Comparison of ENCODE assay signal across 9 cellular contexts in the genomic region with DNA sequence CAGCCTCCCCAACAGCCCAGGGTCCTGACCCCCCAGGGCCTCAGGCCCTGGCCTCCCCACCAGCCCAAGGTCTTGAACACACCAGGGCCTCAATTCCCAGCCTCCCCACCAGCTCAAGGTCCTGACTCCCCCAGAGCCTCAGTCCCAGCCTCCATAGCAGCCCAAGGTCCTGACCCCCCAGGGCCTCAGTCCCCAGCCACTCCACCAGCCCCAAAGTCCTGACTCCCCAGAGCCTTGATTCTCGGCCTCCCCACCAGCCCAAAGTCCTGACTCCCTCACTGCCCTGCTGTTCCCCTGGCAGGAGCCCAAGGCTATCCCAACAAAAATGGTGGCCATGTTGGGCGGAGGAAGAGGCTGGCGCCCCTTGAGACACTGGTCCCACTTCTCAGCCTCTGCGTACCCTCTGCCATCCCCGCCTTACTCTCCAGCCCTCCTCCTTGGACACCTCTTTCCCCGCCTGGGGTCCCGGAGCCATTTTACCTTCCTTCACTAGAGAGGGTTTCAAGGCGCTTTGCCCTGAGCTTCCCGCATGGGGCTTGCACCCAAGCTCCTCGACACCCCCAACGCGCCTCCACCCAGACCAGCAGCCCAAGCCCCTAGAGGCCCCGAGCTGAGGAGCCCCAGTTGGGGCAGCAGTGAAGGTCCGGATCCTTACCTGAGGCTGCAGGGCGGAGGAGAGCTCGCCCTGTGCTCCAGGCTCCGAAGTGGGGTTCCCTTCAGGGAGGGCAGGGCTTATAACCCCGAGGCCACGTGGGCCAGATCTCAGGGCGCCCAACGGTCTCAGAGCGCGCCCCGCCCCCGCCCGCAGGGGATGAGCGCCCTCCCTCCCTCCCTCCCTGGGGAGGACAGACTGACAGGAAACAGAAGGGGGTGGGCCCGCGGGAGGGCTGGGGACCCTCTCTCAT. TPM values are rescaled to one million over a fixed set of nuclear protein-coding genes. Genes with fewer than 3 reads are reported as not detected.
DNase-seq lines count a peak whose midpoint lies in the region; ATAC-seq and TF ChIP-seq lines count a peak whose summit lies in the region.
"Had no signal": no experiment of that assay in that cellular context is flagged by ENCODE, and none has a peak within 500 bp of the region (broad histone marks: within the 10 kb centered on the region; RNA-seq: fewer than 3 reads in every experiment).

No MANE protein-coding gene starts in this region.

- peaks cover 0 to 5% (median 0%) of the 10 kb centered on the region in 8 donors for H3K9me3 Mint-ChIP-seq in CD4-positive, alpha-beta memory T cell
- no peaks in the 10 kb centered on the region for H3K9me3 Mint-ChIP-seq in effector memory CD8-positive, alpha-beta T cell
- H3K9me3 Mint-ChIP-seq: brain had no signal

- ATAC-seq in HG03354 (IDR thresholded peaks at IDR 0.05; ENCODE audit: poor library complexity, severe bottlenecking, unreplicated experiment) (peak; percentile 23), gastrocnemius medialis (no peak), foreskin keratinocyte (no peak)
- ATAC-seq in effector memory CD8-positive, alpha-beta T cell (replicated peaks), result peak; percentile 35

- CTCF ChIA-PET in CD4-positive, alpha-beta memory T cell (lab: Charles Lee; ENCODE audit: partially characterized antibody), result interaction anchor here (1.4 to 9.1 kb wide), 5 partner anchors 12 to 156 kb away, joined by 3 to 164 read pairs (median 9); partner anchors contain the start of genes HSF5, RNF43 and SUPT4H1

- peak overlapping the region; percentile 97 for H3K27ac ChIP-seq in CD4-positive, alpha-beta memory T cell (ENCODE audit: low read depth, low read length)
- H3K27ac ChIP-seq in gastrocnemius medialis (peak overlapping the region in 3 of 4 donors; percentile 10 to 42 (median 18)), foreskin keratinocyte (no peak overlapping the region)

- peak overlapping the region; percentile 94 to 99 (median 97) for H3K27ac Mint-ChIP-seq in CD4-positive, alpha-beta memory T cell
- peak overlapping the region; percentile 95 to 98 for H3K27ac Mint-ChIP-seq in effector memory CD8-positive, alpha-beta T cell

- no peaks in the 10 kb centered on the region for H3K9me3 ChIP-seq in CD4-positive, alpha-beta memory T cell (ENCODE audit: control insufficient read depth in 1 of 2, low read length in 2 of 2)
- H3K9me3 ChIP-seq in gastrocnemius medialis, result no peaks in the 10 kb centered on the region
- no peaks in the 10 kb centered on the region for H3K9me3 ChIP-seq in BE2C

- peaks cover 21% of the 10 kb centered on the region for H3K36me3 ChIP-seq in CD4-positive, alpha-beta memory T cell (ENCODE audit: insufficient read depth, low read length)
- H3K36me3 ChIP-seq in gastrocnemius medialis (no peaks in the 10 kb centered on the region), BE2C (no peaks in the 10 kb centered on the region)

- H3K36me3 Mint-ChIP-seq in CD4-positive, alpha-beta memory T cell, result peaks cover 24 to 38% of the 10 kb centered on the region in 2 donors
- peaks cover 86% of the 10 kb centered on the region for H3K36me3 Mint-ChIP-seq in effector memory CD8-positive, alpha-beta T cell (ENCODE audit: insufficient read depth)
- H3K36me3 Mint-ChIP-seq: brain had no signal

- H3K4me1 Mint-ChIP-seq in CD4-positive, alpha-beta memory T cell, result peaks cover 35 to 88% (median 52%) of the 10 kb centered on the region in 4 donors
- peaks cover 77 to 81% of the 10 kb centered on the region in 2 donors for H3K4me1 Mint-ChIP-seq in effector memory CD8-positive, alpha-beta T cell (ENCODE audit: low read depth in 2 of 2)

- DNase-seq in CD4-positive, alpha-beta memory T cell, result peak; percentile 82 to 88 (median 85)
- DNase-seq in activated CD4-positive, alpha-beta T cell treated with anti-CD3 and anti-CD28 coated beads for 4 hours, result peak; percentile 93 to 96
- peak; percentile 77 to 81 (median 78) for DNase-seq in effector memory CD8-positive, alpha-beta T cell
- DNase-seq in gastrocnemius medialis, result peak in 1 of 2 donors; percentile 46
- no peak for DNase-seq in EL
- DNase-seq in BE2C, result no peak
- no peak for DNase-seq in foreskin keratinocyte

- POLR2A ChIA-PET in CD4-positive, alpha-beta memory T cell (lab: Charles Lee; ENCODE audit: partially characterized antibody), result interaction anchor here (0.9 to 34.1 kb wide), 23 partner anchors 4 to 823 kb away, joined by 3 to 3924 read pairs (median 4); partner anchors contain the start of genes HSF5, MRPS23, MTMR4 and PRR11

- H3K4me1 ChIP-seq in CD4-positive, alpha-beta memory T cell (ENCODE audit: insufficient read depth, low read length), result peaks cover 67% of the 10 kb centered on the region
- H3K4me1 ChIP-seq in gastrocnemius medialis (peaks cover 7% of the 10 kb centered on the region in 2 donors), BE2C (peaks cover 23% of the 10 kb centered on the region), foreskin keratinocyte (no peaks in the 10 kb centered on the region)

- intact Hi-C loops in CD4-positive, alpha-beta memory T cell (cut with micrococcal nuclease), result loop anchor here (5.0 to 10.0 kb wide), 3 partner anchors 327 to 1500 kb away; partner anchors contain the start of genes C17orf67, DGKE, MSI2 and SRSF1
- intact Hi-C loops in gastrocnemius medialis (cut with DNase I; ENCODE audit: low total_unique reads), result no loop called here

- no peaks in the 10 kb centered on the region for H3K27me3 ChIP-seq in CD4-positive, alpha-beta memory T cell (ENCODE audit: insufficient read depth, low read length)
- H3K27me3 ChIP-seq in gastrocnemius medialis (peaks cover 3 to 17% (median 7%) of the 10 kb centered on the region in 3 donors), BE2C (no peaks in the 10 kb centered on the region), foreskin keratinocyte (peaks cover 9% of the 10 kb centered on the region)

- H3K4me3 Mint-ChIP-seq in CD4-positive, alpha-beta memory T cell, result peak overlapping the region; percentile 88 to 99 (median 98)
- H3K4me3 Mint-ChIP-seq in effector memory CD8-positive, alpha-beta T cell, result peak overlapping the region; percentile 90 to 100
- H3K4me3 Mint-ChIP-seq: brain had no signal

- in situ Hi-C loops in gastrocnemius medialis (cut with MboI; ENCODE audit: low sequenced_read_pairs in 4 of 4), result no loop called here

- peak overlapping the region; percentile 99 for H3K4me3 ChIP-seq in CD4-positive, alpha-beta memory T cell (ENCODE audit: low read length in 2 of 2)
- peak overlapping the region in 2 of 4 donors; percentile 17 to 43 for H3K4me3 ChIP-seq in gastrocnemius medialis
- H3K4me3 ChIP-seq in BE2C (ENCODE audit: low read depth, low read length), result no peak overlapping the region

- peak in 1 of 2 donors; percentile 47 for TF ChIP-seq POLR2A in gastrocnemius medialis (IDR thresholded peaks at IDR 0.05)

- no peak for TF ChIP-seq CTCF in gastrocnemius medialis (IDR thresholded peaks at IDR 0.05 in 4 of 5, conservative IDR thresholded peaks at IDR 0.05 in 1 of 5)
- no peak for TF ChIP-seq CTCF in BE2C (IDR thresholded peaks at IDR 0.05; ENCODE audit: low read depth, low read length)
- TF ChIP-seq CTCF in foreskin keratinocyte (conservative IDR thresholded peaks at IDR 0.05), result no peak

- H3K27me3 Mint-ChIP-seq in CD4-positive, alpha-beta memory T cell, result no peaks in the 10 kb centered on the region
- H3K27me3 Mint-ChIP-seq in effector memory CD8-positive, alpha-beta T cell, result no peaks in the 10 kb centered on the region
- H3K27me3 Mint-ChIP-seq: brain had no signal

RNA-seq across cellular contexts. Expression of gene TSPOAP1, which starts 3.5 kb away (rescaled TPM):
- 10 to 100 TPM; 15.8 to 19.1 TPM for total RNA-seq in CD4-positive, alpha-beta memory T cell
- under 1 TPM in 1 of 2 donors, not detected in 1; 0.80 TPM for polyA plus RNA-seq in CD4-positive, alpha-beta memory T cell
- total RNA-seq in gastrocnemius medialis (1 to 10 TPM in 2 of 4 donors, under 1 TPM in 2; 0.72 to 1.6 (median 1.0) TPM), foreskin keratinocyte (0.37 and 0.74 TPM in 2 replicates)
- 3.1 TPM for polyA plus RNA-seq in BE2C (2012; ENCODE audit: insufficient read depth, insufficient read length, low read depth)
- 0.32 and 0.39 TPM in 2 replicates for polyA plus RNA-seq in foreskin keratinocyte

RNA-seq across cellular contexts. Expression of gene SUPT4H1, which starts 19.9 kb away (rescaled TPM):
- total RNA-seq in CD4-positive, alpha-beta memory T cell, result 10 to 100 TPM; 61.4 to 75.2 TPM
- polyA plus RNA-seq in CD4-positive, alpha-beta memory T cell, result 100 to 1,000 TPM in 1 of 2 donors, 10 to 100 TPM in 1; 94.4 to 120 TPM
- total RNA-seq in gastrocnemius medialis (10 to 100 TPM; 39.6 to 49.0 (median 41.1) TPM), foreskin keratinocyte (70.1 and 73.0 TPM in 2 replicates)
- 510 TPM for polyA plus RNA-seq in BE2C (2012; ENCODE audit: insufficient read depth, insufficient read length, low read depth)
- 118 and 127 TPM in 2 replicates for polyA plus RNA-seq in foreskin keratinocyte

RNA-seq across cellular contexts. Expression of gene MPO, which starts 51.3 kb away (rescaled TPM):
- total RNA-seq in CD4-positive, alpha-beta memory T cell, result not detected
- polyA plus RNA-seq in CD4-positive, alpha-beta memory T cell, result not detected
- total RNA-seq in gastrocnemius medialis (under 1 TPM in 3 of 4 donors, not detected in 1; 0.18 to 0.32 (median 0.31) TPM), foreskin keratinocyte (not detected in 2 replicates)
- not detected for polyA plus RNA-seq in BE2C (2012; ENCODE audit: insufficient read depth, insufficient read length, low read depth)
- polyA plus RNA-seq in foreskin keratinocyte, result not detected in 2 replicates

Comparison
In these comparisons a context has a peak if more than half of its experiments do, and no peak if none do; other contexts are left out.
1. DNase-seq: peak in CD4-positive, alpha-beta memory T cell (5 of 5), activated CD4-positive, alpha-beta T cell treated with anti-CD3 and anti-CD28 coated beads for 4 hours (2 of 2) and effector memory CD8-positive, alpha-beta T cell (3 of 3); none in EL (single experiment), BE2C (single experiment) and foreskin keratinocyte (0 of 2).
2. ATAC-seq: peak in HG03354 (single experiment) and effector memory CD8-positive, alpha-beta T cell (single experiment); none in gastrocnemius medialis (0 of 2) and foreskin keratinocyte (single experiment).